17 cellular contexts compared by ENCODE assay signal in genomic region chr4:173328236-173328901, GRCh38.
"Had no signal": no experiment of that assay in that cellular context is flagged by ENCODE, and none has a peak within 500 bp of the region (broad histone marks: within the 10 kb centered on the region; RNA-seq: fewer than 3 reads in every experiment).

No MANE protein-coding gene starts in this region.

- DNase-seq: activated CD4-positive, alpha-beta T cell treated with anti-CD3 and anti-CD28 coated beads for 4 hours; activated CD8-positive, alpha-beta memory T cell treated with anti-CD3 and anti-CD28 coated beads, Interleukin-2, amount 50 U/mL, for 48 hours; activated CD8-positive, alpha-beta T cell treated with anti-CD3 and anti-CD28 coated beads, Interleukin-2, amount 10 ng/mL, durations not matched to agents 7 days and 5 days; activated naive CD4-positive, alpha-beta T cell treated with Interleukin-2 at 50 U/mL for 16 hours; colonic mucosa; foreskin melanocyte; heart right ventricle; nephron progenitor cell; ovary; thyroid gland; WERI-Rb-1 had no signal

- H3K9me3 ChIP-seq: colonic mucosa, heart right ventricle, ovary, thyroid gland, vagina had no signal

- FAIRE-seq: islet of Langerhans had no signal

- H3K27me3 Mint-ChIP-seq: memory B cell had no signal

- H3K4me1 ChIP-seq: colonic mucosa had no signal

- H3K27ac Mint-ChIP-seq: activated T-helper 1 cell treated with anti-CD3 and anti-CD28 coated beads, Interleukin-12 subunit alpha, Interleukin-12 subunit beta, Interleukin-2, Interleukin-4 antibody, amounts not matched to agents 30 ng/mL and 10 ng/mL and 1 ng/mL, durations not matched to agents 14 hours and 24 hours and 36 hours; memory B cell; nephron progenitor cell had no signal

- H3K27me3 ChIP-seq: colonic mucosa, heart right ventricle, ovary, thyroid gland, vagina had no signal

- H3K4me3 Mint-ChIP-seq: activated CD8-positive, alpha-beta T cell treated with anti-CD3 and anti-CD28 coated beads, Interleukin-2, amount 10 ng/mL, durations not matched to agents 7 days and 5 days; activated T-helper 1 cell treated with anti-CD3 and anti-CD28 coated beads, Interleukin-12 subunit alpha, Interleukin-12 subunit beta, Interleukin-2, Interleukin-4 antibody, amounts not matched to agents 30 ng/mL and 10 ng/mL and 1 ng/mL, durations not matched to agents 14 hours and 24 hours and 36 hours; memory B cell; nephron progenitor cell had no signal

- ATAC-seq: activated CD8-positive, alpha-beta T cell treated with anti-CD3 and anti-CD28 coated beads, Interleukin-2, amount 10 ng/mL, durations not matched to agents 7 days and 5 days; right cardiac atrium had no signal

- H3K4me3 ChIP-seq: colonic mucosa, heart right ventricle, ovary, smooth muscle cell, thyroid gland, vagina had no signal

- H3K9me3 Mint-ChIP-seq: activated T-helper 1 cell treated with anti-CD3 and anti-CD28 coated beads, Interleukin-12 subunit alpha, Interleukin-12 subunit beta, Interleukin-2, Interleukin-4 antibody, amounts not matched to agents 30 ng/mL and 10 ng/mL and 1 ng/mL, durations not matched to agents 14 hours and 24 hours and 36 hours; memory B cell; nephron progenitor cell had no signal

- H3K4me2 ChIP-seq: smooth muscle cell had no signal

- H3K36me3 ChIP-seq: colonic mucosa, ovary had no signal

- H3K27ac ChIP-seq: colonic mucosa, heart right ventricle, ovary, thyroid gland, vagina, WERI-Rb-1 had no signal
